In the genomic region with DNA sequence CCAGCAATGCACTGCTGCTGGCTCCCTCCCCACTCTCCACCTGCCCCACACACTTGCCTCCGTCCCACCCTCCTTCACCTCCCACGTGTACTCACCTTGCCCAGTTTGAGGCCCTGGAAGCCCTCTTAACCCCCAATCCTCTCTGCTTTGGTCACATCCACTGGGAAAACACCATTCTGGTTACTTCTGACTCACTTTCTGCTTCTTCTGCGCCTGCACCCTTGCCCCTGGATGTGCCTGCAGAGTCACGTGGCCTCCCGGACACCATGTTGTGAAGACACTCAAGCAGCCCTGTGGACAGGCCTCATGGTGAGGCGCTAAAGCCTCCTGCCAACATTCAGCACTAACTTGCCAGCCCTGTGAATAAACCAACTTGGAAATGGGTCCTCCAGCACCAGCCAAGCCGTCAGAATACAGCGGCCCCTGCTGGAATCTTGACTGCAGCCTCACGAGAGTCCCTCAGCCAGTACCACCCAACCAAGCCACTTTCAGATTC, we compare ENCODE assay signal across 7 cellular contexts. TPM values are rescaled to one million over a fixed set of nuclear protein-coding genes. Genes with fewer than 3 reads are reported as not detected.
A peak's percentile ranks its signal among the peaks of the same experiment; 100 is the strongest.
DNase-seq lines count a peak whose midpoint lies in the region; ATAC-seq and TF ChIP-seq lines count a peak whose summit lies in the region.
"Had no signal": no experiment of that assay in that cellular context is flagged by ENCODE, and none has a peak within 500 bp of the region (broad histone marks: within the 10 kb centered on the region; RNA-seq: fewer than 3 reads in every experiment).

No MANE protein-coding gene starts in this region.

- H4K20me1 ChIP-seq in GM23248 (ENCODE audit: insufficient read depth), result no peaks in the 10 kb centered on the region

- peak; percentile 28; the same call in 1 of the 3 replicates for ATAC-seq in RWPE2 (ENCODE audit: low read depth)
- no peak for ATAC-seq in left lobe of liver
- ATAC-seq in GM19397 (IDR thresholded peaks at IDR 0.05; ENCODE audit: unreplicated experiment), result no peak
- ATAC-seq in aorta (ENCODE audit: low FRiP score), result no peak

- H3K9me3 ChIP-seq in GM23248 (ENCODE audit: low read depth), result no peaks in the 10 kb centered on the region
- H3K9me3 ChIP-seq in RWPE2 (ENCODE audit: severe bottlenecking), result no peaks in the 10 kb centered on the region
- no peaks in the 10 kb centered on the region for H3K9me3 ChIP-seq in aorta (ENCODE audit: control insufficient read depth, low read length)

- WGBS in GM23248 (ENCODE audit: low coverage in 1 of 2, low lambda C conversion rate in 2 of 2, missing lambda C conversion rate in 2 of 2), 2 experiments, result 52 to 53% methylated on average over 9 of the region's 9 CpGs
- WGBS in aorta, 2 donors, result 60 to 62% methylated on average over 9 of the region's 9 CpGs

- no peaks in the 10 kb centered on the region for H3K79me2 ChIP-seq in GM23248 (ENCODE audit: insufficient read depth)

- H3K9me2 ChIP-seq in GM23248 (ENCODE audit: insufficient read depth), result no peaks in the 10 kb centered on the region

- H3K27me3 ChIP-seq in GM23248 (replicated peaks; ENCODE audit: insufficient read depth) (no peaks in the 10 kb centered on the region), RWPE2 (ENCODE audit: insufficient read depth, poor library complexity, severe bottlenecking) (no peaks in the 10 kb centered on the region), aorta (ENCODE audit: control insufficient read depth in 1 of 2, insufficient read depth in 2 of 2, low read length in 1 of 2) (no peaks in the 10 kb centered on the region)
- H3K27me3 ChIP-seq: dorsolateral prefrontal cortex had no signal

- H3K9ac ChIP-seq in GM23248, result no peak overlapping the region

- H2AFZ ChIP-seq in GM23248, result no peak overlapping the region

- DNase-seq in GM23248 (peak; percentile 48), RWPE2 (ENCODE audit: low spot score) (no peak), islet precursor cell (peak; percentile 71), left lobe of liver (ENCODE audit: low spot score) (no peak), aorta (no peak)
- DNase-seq: dorsolateral prefrontal cortex had no signal

- H3K4me1 ChIP-seq in GM23248 (ENCODE audit: insufficient read depth) (no peaks in the 10 kb centered on the region), RWPE2 (ENCODE audit: insufficient read depth, poor library complexity, severe bottlenecking) (no peaks in the 10 kb centered on the region), aorta (ENCODE audit: control insufficient read depth in 1 of 2, insufficient read depth in 2 of 2, low read length in 2 of 2) (no peaks in the 10 kb centered on the region)

- no peak overlapping the region for H3K4me2 ChIP-seq in GM23248 (ENCODE audit: unreplicated experiment)

- in situ Hi-C loops in GM23248 (cut with MboI), result no loop called here

- H3K4me3 ChIP-seq in GM23248, result no peak overlapping the region
- no peak overlapping the region for H3K4me3 ChIP-seq in RWPE2 (ENCODE audit: severe bottlenecking)
- no peak overlapping the region for H3K4me3 ChIP-seq in aorta (ENCODE audit: low read length in 2 of 2)
- H3K4me3 ChIP-seq: dorsolateral prefrontal cortex had no signal

- no peaks in the 10 kb centered on the region for H3F3A ChIP-seq in GM23248 (ENCODE audit: insufficient read depth)

- TF ChIP-seq CTCF in RWPE2 (IDR thresholded peaks at IDR 0.05; ENCODE audit: poor library complexity, severe bottlenecking), result peak; percentile 27

- no peak overlapping the region for H3K27ac ChIP-seq in GM23248
- no peak overlapping the region for H3K27ac ChIP-seq in RWPE2 (ENCODE audit: poor library complexity, severe bottlenecking)
- H3K27ac ChIP-seq in aorta (ENCODE audit: low read depth in 1 of 2, low read length in 2 of 2), result no peak overlapping the region
- H3K27ac ChIP-seq: dorsolateral prefrontal cortex had no signal

- intact Hi-C loops in aorta (cut with DNase I), result no loop called here

- H3K36me3 ChIP-seq in GM23248 (ENCODE audit: low read depth) (no peaks in the 10 kb centered on the region), RWPE2 (ENCODE audit: low read depth) (no peaks in the 10 kb centered on the region), aorta (ENCODE audit: control insufficient read depth in 1 of 2, insufficient read depth in 2 of 2, low read length in 1 of 2) (no peaks in the 10 kb centered on the region)

RNA-seq across cellular contexts. Expression of gene NAALADL1, which starts 2.6 kb away (rescaled TPM):
- total RNA-seq in GM23248 (2014; rRNA removed; shearing (Covaris generic)), result 37.7 and 40.7 TPM in 2 replicates
- 26.6 and 27.9 TPM in 2 replicates for polyA plus RNA-seq in GM23248 (2016; fragmentation: Nextera tagmentation; extraction: Ambion mirVana)
- total RNA-seq in left lobe of liver, result 0.78 TPM
- total RNA-seq in aorta, result 10 to 100 TPM; 14.1 to 29.4 TPM
- polyA plus RNA-seq in aorta, result 10 to 100 TPM; 25.8 to 45.9 TPM

RNA-seq across cellular contexts. Expression of gene SAC3D1, which starts 20.0 kb away (rescaled TPM):
- total RNA-seq in GM23248 (2014; rRNA removed; shearing (Covaris generic)), result 8.0 and 14.9 TPM in 2 replicates
- polyA plus RNA-seq in GM23248 (2016; fragmentation: Nextera tagmentation; extraction: Ambion mirVana) (12.8 and 13.2 TPM in 2 replicates), aorta (1 to 10 TPM; 5.4 to 7.5 TPM)
- total RNA-seq in left lobe of liver (5.7 TPM), aorta (1 to 10 TPM; 3.6 to 4.9 TPM)

RNA-seq across cellular contexts. Expression of gene CDCA5, which starts 22.9 kb away (rescaled TPM):
- total RNA-seq in GM23248 (2014; rRNA removed; shearing (Covaris generic)), result 16.8 and 17.5 TPM in 2 replicates
- polyA plus RNA-seq in GM23248 (2016; fragmentation: Nextera tagmentation; extraction: Ambion mirVana), result 11.9 and 12.4 TPM in 2 replicates
- total RNA-seq in left lobe of liver, result 0.75 TPM
- 1 to 10 TPM in 1 of 2 donors, under 1 TPM in 1; 0.81 to 1.0 TPM for total RNA-seq in aorta
- 1 to 10 TPM in 1 of 2 donors, under 1 TPM in 1; 1.00 to 2.5 TPM for polyA plus RNA-seq in aorta

RNA-seq across cellular contexts. Expression of gene ZFPL1, which starts 23.1 kb away (rescaled TPM):
- 55.2 and 66.8 TPM in 2 replicates for total RNA-seq in GM23248 (2014; rRNA removed; shearing (Covaris generic))
- polyA plus RNA-seq in GM23248 (2016; fragmentation: Nextera tagmentation; extraction: Ambion mirVana) (62.8 and 64.9 TPM in 2 replicates), aorta (10 to 100 TPM; 24.9 to 69.9 TPM)
- total RNA-seq in left lobe of liver (18.4 TPM), aorta (10 to 100 TPM; 31.5 to 35.0 TPM)

RNA-seq across cellular contexts. Expression of gene SNX15, which starts 33.7 kb away (rescaled TPM):
- total RNA-seq in GM23248 (2014; rRNA removed; shearing (Covaris generic)), result 14.9 and 17.5 TPM in 2 replicates
- polyA plus RNA-seq in GM23248 (2016; fragmentation: Nextera tagmentation; extraction: Ambion mirVana) (17.2 and 17.7 TPM in 2 replicates), aorta (10 to 100 TPM; 21.7 to 26.2 TPM)
- total RNA-seq in left lobe of liver (8.8 TPM), aorta (10 to 100 TPM; 19.9 to 26.1 TPM)

Comparison
In these comparisons a context has a peak if more than half of its experiments do, and no peak if none do; other contexts are left out.
1. DNase-seq: peak in GM23248 (single experiment) and islet precursor cell (single experiment); none in RWPE2 (single experiment), left lobe of liver (single experiment) and aorta (0 of 2).